ENCODE assay signal across 8 cellular contexts in genomic region chr2:12177052-12177994, GRCh38.
DNase-seq lines count a peak whose midpoint lies in the region; ATAC-seq, FAIRE-seq and TF ChIP-seq lines count a peak whose summit lies in the region.

No MANE protein-coding gene starts in this region.

- no peak overlapping the region for H3K4me2 ChIP-seq in A549

- intact Hi-C loops in adrenal gland (cut with DNase I): loop anchor here in 1 of 2 donors (10.0 kb wide), 1 partner anchor 313 kb away; no protein-coding TSS in a partner anchor
- intact Hi-C loops in kidney (cut with DNase I): no loop called here

- H3K27me3 Mint-ChIP-seq in type B pancreatic cell: no peaks in the 10 kb centered on the region

- TF ChIP-seq RAD21 in A549 (conservative IDR thresholded peaks at IDR 0.05 in 1 of 2, IDR thresholded peaks at IDR 0.05 in 1 of 2): no peak

- no peak for TF ChIP-seq EP300 in A549 (IDR thresholded peaks at IDR 0.05)

- H3K27ac ChIP-seq in A549: no peak overlapping the region
- peak overlapping the region; percentile 11 to 75 (median 49) for H3K27ac ChIP-seq in adrenal gland
- peak overlapping the region; percentile 35 to 81 for H3K27ac ChIP-seq in kidney (ENCODE audit: low read depth in 2 of 2, low read length in 2 of 2)

- H3K9ac ChIP-seq in kidney (ENCODE audit: low read length in 2 of 2): no peak overlapping the region

- no peak for TF ChIP-seq POLR2A in A549 (IDR thresholded peaks at IDR 0.05; ENCODE audit: low read length)
- TF ChIP-seq POLR2A in adrenal gland (IDR thresholded peaks at IDR 0.05): no peak

- H3K4me3 ChIP-seq in A549 (no peak overlapping the region), adrenal gland (no peak overlapping the region), kidney (ENCODE audit: low read length in 2 of 2) (no peak overlapping the region)

- H3K36me3 ChIP-seq in adrenal gland (replicated peaks in 1 of 2) (no peaks in the 10 kb centered on the region), kidney (ENCODE audit: control insufficient read depth in 1 of 2, insufficient read depth in 2 of 2, low read length in 2 of 2) (no peaks in the 10 kb centered on the region)

- no peaks in the 10 kb centered on the region for H3K27me3 ChIP-seq in adrenal gland

- no peaks in the 10 kb centered on the region for H3K36me3 Mint-ChIP-seq in type B pancreatic cell

- 8% methylated on average over 9 of the region's 9 CpGs for WGBS in A549 (ENCODE audit: missing lambda C conversion rate)
- 5 to 9% (median 5%) methylated on average over 8 to 9 of the region's 9 CpGs for WGBS in adrenal gland, 4 donors

- H3K9me3 ChIP-seq in A549: no peaks in the 10 kb centered on the region
- no peaks in the 10 kb centered on the region for H3K9me3 ChIP-seq in adrenal gland (replicated peaks in 1 of 3)
- no peaks in the 10 kb centered on the region for H3K9me3 ChIP-seq in kidney (ENCODE audit: control insufficient read depth in 1 of 2, low read length in 2 of 2)

- peak; percentile 9 to 14 for DNase-seq in A549 (ENCODE audit: low read depth in 1 of 2, low spot score in 1 of 2)
- peak; percentile 34 for DNase-seq in NCI-H2196 treated with DMSO at 0.1 percent for 48 hours (lab: John Stamatoyannopoulos, UW; ENCODE audit: unreplicated experiment)
- DNase-seq in adrenal gland: peak; percentile 81 to 97 (median 95)
- DNase-seq in kidney: peak; percentile 81
- DNase-seq in type B pancreatic cell (ENCODE audit: extremely low spot score, unreplicated experiment): no peak
- DNase-seq in NCI-H774 (lab: John Stamatoyannopoulos, UW): no peak

- H3K4me1 ChIP-seq in A549: no peaks in the 10 kb centered on the region
- peaks cover 19 to 45% of the 10 kb centered on the region in 2 donors for H3K4me1 ChIP-seq in adrenal gland (replicated peaks in 1 of 2)
- H3K4me1 ChIP-seq in kidney (ENCODE audit: control insufficient read depth in 1 of 2, insufficient read depth in 1 of 2, low read depth in 1 of 2, low read length in 2 of 2): peaks cover 2 to 9% of the 10 kb centered on the region in 2 donors

- peak overlapping the region; percentile 50 for H3K27ac Mint-ChIP-seq in type B pancreatic cell

- FAIRE-seq in A549 (lab: Jason Lieb, UNC): no peak
- FAIRE-seq in kidney (lab: Jason Lieb, UNC): no peak

- peak overlapping the region; percentile 38 for H3K4me3 Mint-ChIP-seq in type B pancreatic cell

- CTCF ChIA-PET in A549 (lab: Yijun Ruan, JAX): interaction anchor here (0.6 kb wide), 1 partner anchor 83 kb away, joined by 3 read pairs; no protein-coding TSS in a partner anchor

- H3K9me3 Mint-ChIP-seq in type B pancreatic cell: no peaks in the 10 kb centered on the region

- peaks cover 35% of the 10 kb centered on the region for H3K4me1 Mint-ChIP-seq in type B pancreatic cell (ENCODE audit: unreplicated experiment)

- ATAC-seq in A549 (peak; percentile 33 to 52; a peak in 3 of 6 replicates), GM18499 (IDR thresholded peaks at IDR 0.05; ENCODE audit: insufficient read depth, unreplicated experiment) (peak; percentile 81), HG02759 (IDR thresholded peaks at IDR 0.05; ENCODE audit: unreplicated experiment) (peak; percentile 81)

- POLR2A ChIA-PET in A549 (lab: Yijun Ruan, JAX): no interaction called here

- TF ChIP-seq CTCF in A549 (IDR thresholded peaks at IDR 0.05) (no peak), adrenal gland (IDR thresholded peaks at IDR 0.05) (no peak), kidney (IDR thresholded peaks at IDR 0.05; ENCODE audit: borderline replicate concordance, extremely low read depth, insufficient read depth) (no peak), type B pancreatic cell (conservative IDR thresholded peaks at IDR 0.05) (no peak)

TF ChIP-seq in A549, 52 proteins besides CTCF, POLR2A, EP300 and RAD21:
- no peak for TF ChIP-seq PHF8 (IDR thresholded peaks at IDR 0.05; ENCODE audit: borderline replicate concordance, low read depth)
- 0 out of 2 replicates have a peak, but pooled peaks have one; percentile 12 for TF ChIP-seq FOSL2 (IDR thresholded peaks at IDR 0.05)
- no peak for TF ChIP-seq FOSL2 (CRISPR knock-in tag; IDR thresholded peaks at IDR 0.05)
TF ChIP-seq in A549: peak in this region for 1.

Comparison
In these comparisons a context has a peak if more than half of its experiments do, and no peak if none do; other contexts are left out.
1. DNase-seq: peak in A549 (2 of 2), NCI-H2196 treated with DMSO at 0.1 percent for 48 hours (single experiment), adrenal gland (7 of 7) and kidney (single experiment); none in type B pancreatic cell (single experiment) and NCI-H774 (single experiment).
2. H3K27ac ChIP-seq: peak in adrenal gland (5 of 5) and kidney (2 of 2); none in A549 (0 of 2).
3. Peak in every context shown above with its lines, with median percentiles within 50 percentile points of each other: ATAC-seq.